21 cellular contexts compared by ENCODE assay signal in the genomic region with DNA sequence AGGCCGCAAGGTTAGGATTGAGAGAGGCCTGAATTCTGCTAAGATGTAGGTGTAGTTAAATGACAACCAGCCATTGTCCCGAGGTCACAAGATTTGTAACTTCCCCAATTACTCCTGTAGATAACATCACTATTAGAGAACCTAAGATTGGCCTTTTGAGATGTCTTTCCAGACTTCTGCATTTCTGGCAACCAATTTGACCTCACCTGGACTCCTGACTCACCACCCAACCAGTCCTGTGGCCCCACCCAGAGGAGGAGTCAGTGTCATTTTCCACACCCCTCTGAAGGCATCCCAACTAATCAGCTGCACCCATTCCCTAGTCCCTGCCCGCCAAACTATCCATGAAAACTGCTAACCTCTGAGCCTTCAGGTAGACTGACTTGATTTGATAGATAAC.
A peak's percentile ranks its signal among the peaks of the same experiment; 100 is the strongest.
DNase-seq lines count a peak whose midpoint lies in the region; ATAC-seq, FAIRE-seq and TF ChIP-seq lines count a peak whose summit lies in the region.
"Had no signal": no experiment of that assay in that cellular context is flagged by ENCODE, and none has a peak within 500 bp of the region (broad histone marks: within the 10 kb centered on the region; RNA-seq: fewer than 3 reads in every experiment).

No MANE protein-coding gene starts in this region.

- H4K20me1 ChIP-seq in K562 (replicated peaks; ENCODE audit: control insufficient read depth, insufficient read depth, low read length): peaks cover 10% of the 10 kb centered on the region

- TF ChIP-seq RAD21 in K562 (CRISPR knock-in tag; conservative IDR thresholded peaks at IDR 0.05 in 1 of 2, IDR thresholded peaks at IDR 0.05 in 1 of 2): no peak

- POLR2A ChIA-PET in K562 (lab: Yijun Ruan, JAX): interaction anchor here (1.5 kb wide), 1 partner anchor 16 kb away, joined by 4 read pairs; no protein-coding TSS in a partner anchor

- H3K9me3 ChIP-seq in K562 (replicated peaks; ENCODE audit: control insufficient read depth, insufficient read depth, low read depth, low read length): no peaks in the 10 kb centered on the region
- H3K9me3 ChIP-seq: adrenal gland had no signal

- H3K4me1 ChIP-seq in K562 (replicated peaks in 1 of 2; ENCODE audit: control insufficient read depth in 2 of 2, insufficient read depth in 2 of 2, low read length in 2 of 2): peaks cover 0 to 2% of the 10 kb centered on the region in 2 experiments; a peak in 2 of 5 replicates

- no peak for TF ChIP-seq POLR2A in K562 (conservative IDR thresholded peaks at IDR 0.05)

- no peak overlapping the region for H3K27ac ChIP-seq in K562 (ENCODE audit: extremely low read depth, low read depth, low read length)
- H3K27ac ChIP-seq: adrenal gland had no signal

- H3K79me2 ChIP-seq in K562 (ENCODE audit: control insufficient read depth, insufficient read depth, low read length): no peaks in the 10 kb centered on the region

- peaks cover 42 to 80% of the 10 kb centered on the region in 2 experiments for H3K27me3 ChIP-seq in K562 (ENCODE audit: control insufficient read depth in 2 of 2, insufficient read depth in 2 of 2, low read length in 2 of 2)
- H3K27me3 ChIP-seq: adrenal gland had no signal

- H3K4me2 ChIP-seq in K562 (ENCODE audit: insufficient read depth, low read length): no peak overlapping the region

- intact Hi-C loops in K562 (cut with micrococcal nuclease) (loop anchor here (2.0 kb wide), 1 partner anchor 446 kb away; no protein-coding TSS in a partner anchor), left colon (cut with DNase I, micrococcal nuclease) (no loop called here)

- peak; percentile 39 for DNase-seq in A172 (ENCODE audit: low spot score)
- peak; percentile 65 for DNase-seq in HT-29 (ENCODE audit: low spot score)
- peak in 2 of 4 experiments; percentile 18 to 42 for DNase-seq in K562 (ENCODE audit: extremely low read depth in 1 of 4, low spot score in 3 of 4)
- DNase-seq in left colon: no peak
- DNase-seq in NCI-H510A treated with DMSO at 0.1 percent for 48 hours (lab: John Stamatoyannopoulos, UW): no peak
- no peak for DNase-seq in NCI-H2196 (lab: John Stamatoyannopoulos, UW; ENCODE audit: unreplicated experiment)
- DNase-seq: ACHN; activated CD4-positive, alpha-beta T cell treated with anti-CD3 and anti-CD28 coated beads for 4 hours; activated CD8-positive, alpha-beta memory T cell treated with anti-CD3 and anti-CD28 coated beads, Interleukin-2, amount 10 ng/mL, durations not matched to agents 7 days and 5 days; adrenal gland; CD4-positive, alpha-beta T cell; NCI-H146; NCI-H345; nucleus accumbens; retina; stimulated activated CD4-positive, alpha-beta T cell treated with anti-CD3 and anti-CD28 coated beads, Interleukin-12 subunit alpha, Interleukin-12 subunit beta, amount 100 ng/mL, for 4 hours; stimulated activated CD8-positive, alpha-beta memory T cell treated with anti-CD3 and anti-CD28 coated beads, Interleukin-4, amount 100 ng/mL, for 48 hours; substantia nigra; T-cell had no signal

- no peaks in the 10 kb centered on the region for H3K36me3 ChIP-seq in K562 (ENCODE audit: control insufficient read depth, insufficient read depth, low read length)
- H3K36me3 ChIP-seq: adrenal gland had no signal

- no peak overlapping the region for H2AFZ ChIP-seq in K562 (ENCODE audit: low read depth, low read length)

- no peak for TF ChIP-seq CTCF in K562 (IDR thresholded peaks at IDR 0.05 in 2 of 3, conservative IDR thresholded peaks at IDR 0.05 in 1 of 3; ENCODE audit: insufficient read depth in 2 of 3, low read depth in 1 of 3, low read length in 3 of 3)

- no peak overlapping the region for H3K4me3 ChIP-seq in K562
- H3K4me3 ChIP-seq: adrenal gland had no signal

- CTCF ChIA-PET in K562 (lab: Yijun Ruan, JAX; ENCODE audit: low intra/inter-chr PET ratio): no interaction called here

- no peaks in the 10 kb centered on the region for H3K9me1 ChIP-seq in K562 (ENCODE audit: control insufficient read depth, insufficient read depth, low read length)

- TF ChIP-seq EP300 in K562 (IDR thresholded peaks at IDR 0.05; ENCODE audit: low read length): no peak

- BruUV-seq in K562 (replicated peaks; lab: Mats Ljungman, UMichigan): no TSS peak

- no peak overlapping the region for H3K9ac ChIP-seq in K562 (ENCODE audit: insufficient read depth in 1 of 2, low read depth in 2 of 2, low read length in 2 of 2)

- no peak for FAIRE-seq in K562 (lab: Jason Lieb, UNC)

- peak; percentile 53 for ATAC-seq in K562
- ATAC-seq in left colon: peak; percentile 81
- no peak for ATAC-seq in HG02970 (IDR thresholded peaks at IDR 0.05; ENCODE audit: low FRiP score, unreplicated experiment)
- ATAC-seq in HG02571 (IDR thresholded peaks at IDR 0.05; ENCODE audit: unreplicated experiment): no peak
- ATAC-seq: activated CD8-positive, alpha-beta memory T cell treated with anti-CD3 and anti-CD28 coated beads, Interleukin-2, amount 10 ng/mL, durations not matched to agents 7 days and 5 days; T-cell had no signal

- WGBS in K562 (ENCODE audit: insufficient coverage, low coverage, missing lambda C conversion rate): 8% methylated on average over 3 of the region's 3 CpGs

- in situ Hi-C loops in K562 (cut with MboI): no loop called here

TF ChIP-seq in K562, 482 proteins besides CTCF, POLR2A, EP300 and RAD21 (continues in another document):
- TF ChIP-seq FOSL1 (tag; conservative IDR thresholded peaks at IDR 0.05) (0 out of 2 replicates have a peak, but pooled peaks have one; percentile 17), CHD2 (IDR thresholded peaks at IDR 0.05; ENCODE audit: low read depth, low read length) (no peak), ARID3B (CRISPR knock-in tag; IDR thresholded peaks at IDR 0.05; ENCODE audit: borderline replicate concordance) (no peak), ESRRA (IDR thresholded peaks at IDR 0.05; ENCODE audit: borderline replicate concordance, low read depth) (peak; percentile 28; the same call in 1 of the 2 replicates), ZEB2 (IDR thresholded peaks at IDR 0.05) (0 out of 2 replicates have a peak, but pooled peaks have one; percentile 32), SPI1 (IDR thresholded peaks at IDR 0.05; ENCODE audit: borderline replicate concordance, low read depth, low read length) (0 out of 2 replicates have a peak, but pooled peaks have one; percentile 31)
- TF ChIP-seq, protein P1, sequence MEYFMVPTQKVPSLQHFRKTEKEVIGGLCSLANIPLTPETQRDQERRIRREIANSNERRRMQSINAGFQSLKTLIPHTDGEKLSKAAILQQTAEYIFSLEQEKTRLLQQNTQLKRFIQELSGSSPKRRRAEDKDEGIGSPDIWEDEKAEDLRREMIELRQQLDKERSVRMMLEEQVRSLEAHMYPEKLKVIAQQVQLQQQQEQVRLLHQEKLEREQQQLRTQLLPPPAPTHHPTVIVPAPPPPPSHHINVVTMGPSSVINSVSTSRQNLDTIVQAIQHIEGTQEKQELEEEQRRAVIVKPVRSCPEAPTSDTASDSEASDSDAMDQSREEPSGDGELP (CRISPR knock-in tag; IDR thresholded peaks at IDR 0.05; ENCODE audit: borderline replicate concordance): no peak
- TF ChIP-seq, protein P2, sequence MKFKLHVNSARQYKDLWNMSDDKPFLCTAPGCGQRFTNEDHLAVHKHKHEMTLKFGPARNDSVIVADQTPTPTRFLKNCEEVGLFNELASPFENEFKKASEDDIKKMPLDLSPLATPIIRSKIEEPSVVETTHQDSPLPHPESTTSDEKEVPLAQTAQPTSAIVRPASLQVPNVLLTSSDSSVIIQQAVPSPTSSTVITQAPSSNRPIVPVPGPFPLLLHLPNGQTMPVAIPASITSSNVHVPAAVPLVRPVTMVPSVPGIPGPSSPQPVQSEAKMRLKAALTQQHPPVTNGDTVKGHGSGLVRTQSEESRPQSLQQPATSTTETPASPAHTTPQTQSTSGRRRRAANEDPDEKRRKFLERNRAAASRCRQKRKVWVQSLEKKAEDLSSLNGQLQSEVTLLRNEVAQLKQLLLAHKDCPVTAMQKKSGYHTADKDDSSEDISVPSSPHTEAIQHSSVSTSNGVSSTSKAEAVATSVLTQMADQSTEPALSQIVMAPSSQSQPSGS (CRISPR knock-in tag; IDR thresholded peaks at IDR 0.05): no peak
- TF ChIP-seq, protein P3, sequence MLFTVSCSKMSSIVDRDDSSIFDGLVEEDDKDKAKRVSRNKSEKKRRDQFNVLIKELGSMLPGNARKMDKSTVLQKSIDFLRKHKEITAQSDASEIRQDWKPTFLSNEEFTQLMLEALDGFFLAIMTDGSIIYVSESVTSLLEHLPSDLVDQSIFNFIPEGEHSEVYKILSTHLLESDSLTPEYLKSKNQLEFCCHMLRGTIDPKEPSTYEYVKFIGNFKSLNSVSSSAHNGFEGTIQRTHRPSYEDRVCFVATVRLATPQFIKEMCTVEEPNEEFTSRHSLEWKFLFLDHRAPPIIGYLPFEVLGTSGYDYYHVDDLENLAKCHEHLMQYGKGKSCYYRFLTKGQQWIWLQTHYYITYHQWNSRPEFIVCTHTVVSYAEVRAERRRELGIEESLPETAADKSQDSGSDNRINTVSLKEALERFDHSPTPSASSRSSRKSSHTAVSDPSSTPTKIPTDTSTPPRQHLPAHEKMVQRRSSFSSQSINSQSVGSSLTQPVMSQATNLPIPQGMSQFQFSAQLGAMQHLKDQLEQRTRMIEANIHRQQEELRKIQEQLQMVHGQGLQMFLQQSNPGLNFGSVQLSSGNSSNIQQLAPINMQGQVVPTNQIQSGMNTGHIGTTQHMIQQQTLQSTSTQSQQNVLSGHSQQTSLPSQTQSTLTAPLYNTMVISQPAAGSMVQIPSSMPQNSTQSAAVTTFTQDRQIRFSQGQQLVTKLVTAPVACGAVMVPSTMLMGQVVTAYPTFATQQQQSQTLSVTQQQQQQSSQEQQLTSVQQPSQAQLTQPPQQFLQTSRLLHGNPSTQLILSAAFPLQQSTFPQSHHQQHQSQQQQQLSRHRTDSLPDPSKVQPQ (CRISPR knock-in tag; IDR thresholded peaks at IDR 0.05; ENCODE audit: borderline replicate concordance): no peak

Comparison
In these comparisons a context has a peak if more than half of its experiments do, and no peak if none do; other contexts are left out.
1. DNase-seq: peak in A172 (single experiment) and HT-29 (single experiment); none in left colon (0 of 2), NCI-H510A treated with DMSO at 0.1 percent for 48 hours (single experiment) and NCI-H2196 (single experiment).
2. ATAC-seq: peak in K562 (single experiment) and left colon (single experiment); none in HG02970 (single experiment) and HG02571 (single experiment).